Comparison of ENCODE assay signal across 9 cellular contexts in genomic region chr9:20658677-20659473, GRCh38. TPM values are rescaled to one million over a fixed set of nuclear protein-coding genes. Genes with fewer than 3 reads are reported as not detected.
DNase-seq lines count a peak whose midpoint lies in the region; ATAC-seq and TF ChIP-seq lines count a peak whose summit lies in the region.
"Had no signal": no experiment of that assay in that cellular context is flagged by ENCODE, and none has a peak within 500 bp of the region (broad histone marks: within the 10 kb centered on the region; RNA-seq: fewer than 3 reads in every experiment).

No MANE protein-coding gene starts in this region.

- H3K9ac ChIP-seq in duodenal mucosa (ENCODE audit: low read depth in 1 of 2, low read length in 2 of 2): peak overlapping the region in 1 of 2 donors; percentile 32

- no peak for TF ChIP-seq POLR2A in NB4 (IDR thresholded peaks at IDR 0.05; ENCODE audit: extremely low read depth, insufficient read length)

- H3K4me3 ChIP-seq in NB4 (ENCODE audit: low read depth, low read length) (peak overlapping the region; percentile 66), duodenal mucosa (ENCODE audit: low read depth in 1 of 2, low read length in 2 of 2) (peak overlapping the region; percentile 57 to 74), OCI-LY7 (ENCODE audit: low read depth, low read length, poor library complexity, severe bottlenecking) (no peak overlapping the region)

- H3K27me3 Mint-ChIP-seq in Calu3 (ENCODE audit: unreplicated experiment): no peaks in the 10 kb centered on the region
- H3K27me3 Mint-ChIP-seq in natural killer cell (ENCODE audit: low read depth in 2 of 2): peaks cover 0 to 3% of the 10 kb centered on the region in 2 donors

- TF ChIP-seq CTCF in Calu3 (IDR thresholded peaks at IDR 0.05; ENCODE audit: unreplicated experiment): no peak
- TF ChIP-seq CTCF in NB4 (IDR thresholded peaks at IDR 0.05; ENCODE audit: low read depth, low read length): no peak
- no peak for TF ChIP-seq CTCF in natural killer cell (IDR thresholded peaks at IDR 0.05)
- TF ChIP-seq CTCF in OCI-LY7 (conservative IDR thresholded peaks at IDR 0.05; ENCODE audit: low read length): no peak

- no peaks in the 10 kb centered on the region for H3K27me3 ChIP-seq in duodenal mucosa (ENCODE audit: control insufficient read depth in 1 of 2, insufficient read depth in 2 of 2, low read length in 2 of 2)

- no peak overlapping the region for H2AFZ ChIP-seq in OCI-LY7 (ENCODE audit: low read length)

- H3K9me3 ChIP-seq in duodenal mucosa (ENCODE audit: control insufficient read depth in 1 of 2, low read length in 2 of 2): no peaks in the 10 kb centered on the region
- no peaks in the 10 kb centered on the region for H3K9me3 ChIP-seq in OCI-LY7 (ENCODE audit: low read length)

- H3K27ac Mint-ChIP-seq in Calu3 (ENCODE audit: unreplicated experiment) (peak overlapping the region; percentile 46), natural killer cell (no peak overlapping the region)
- H3K27ac Mint-ChIP-seq: IgD-negative memory B cell had no signal

- H3K36me3 Mint-ChIP-seq in Calu3 (ENCODE audit: insufficient read depth, unreplicated experiment) (no peaks in the 10 kb centered on the region), natural killer cell (no peaks in the 10 kb centered on the region)
- H3K36me3 Mint-ChIP-seq: IgD-negative memory B cell had no signal

- POLR2A ChIA-PET in OCI-LY7 (lab: Charles Lee): interaction anchor here (0.9 kb wide), 1 partner anchor 15 kb away, joined by 3 read pairs; no protein-coding TSS in a partner anchor

- CTCF ChIA-PET in Calu3 (lab: Charles Lee) (interaction anchor here (0.7 kb wide), 1 partner anchor 18 kb away, joined by 3 read pairs; no protein-coding TSS in a partner anchor), OCI-LY7 (lab: Charles Lee; ENCODE audit: unreplicated experiment) (no interaction called here)

- intact Hi-C loops in Calu3 (cut with micrococcal nuclease; ENCODE audit: unreplicated experiment): no loop called here
- intact Hi-C loops in natural killer cell (cut with micrococcal nuclease): no loop called here
- intact Hi-C loops in OCI-LY7 (cut with micrococcal nuclease; ENCODE audit: unreplicated experiment): no loop called here

- H3K4me1 ChIP-seq in duodenal mucosa (ENCODE audit: control insufficient read depth in 1 of 2, insufficient read depth in 2 of 2, low read length in 2 of 2): peaks cover 0 to 8% of the 10 kb centered on the region in 2 donors
- no peaks in the 10 kb centered on the region for H3K4me1 ChIP-seq in OCI-LY7 (ENCODE audit: insufficient read depth, low read length, poor library complexity, severe bottlenecking)

- BruUV-seq in Calu3 (replicated peaks; lab: Mats Ljungman, UMichigan) (TSS peak; percentile 66), OCI-LY7 (replicated peaks; lab: Mats Ljungman, UMichigan) (no TSS peak)

- H3K36me3 ChIP-seq in duodenal mucosa (ENCODE audit: control insufficient read depth in 1 of 2, insufficient read depth in 2 of 2, low read length in 2 of 2): no peaks in the 10 kb centered on the region
- no peaks in the 10 kb centered on the region for H3K36me3 ChIP-seq in OCI-LY7 (ENCODE audit: insufficient read depth, low read length)

- ATAC-seq in natural killer cell (no peak), HG03571 (IDR thresholded peaks at IDR 0.05; ENCODE audit: unreplicated experiment) (no peak)

- H3K4me2 ChIP-seq in OCI-LY7 (ENCODE audit: low read length): no peak overlapping the region

- DNase-seq in Calu3 (peak; percentile 6), NB4 (ENCODE audit: low read depth) (peak; percentile 63), natural killer cell (no peak), AG08395 (ENCODE audit: low spot score) (no peak), OCI-LY7 (ENCODE audit: low spot score) (no peak), 8988T (no peak)

- no peaks in the 10 kb centered on the region for H3K79me2 ChIP-seq in OCI-LY7 (ENCODE audit: insufficient read depth, low read depth, low read length)

- no peaks in the 10 kb centered on the region for H3K9me3 Mint-ChIP-seq in Calu3 (ENCODE audit: low read depth, unreplicated experiment)
- H3K9me3 Mint-ChIP-seq in natural killer cell: no peaks in the 10 kb centered on the region
- H3K9me3 Mint-ChIP-seq: IgD-negative memory B cell had no signal

- H4K20me1 ChIP-seq in OCI-LY7 (ENCODE audit: insufficient read depth, low read length): no peaks in the 10 kb centered on the region

- H3K4me1 Mint-ChIP-seq in Calu3 (ENCODE audit: low read depth, unreplicated experiment) (no peaks in the 10 kb centered on the region), natural killer cell (no peaks in the 10 kb centered on the region)

- H3K9me2 ChIP-seq in OCI-LY7 (ENCODE audit: insufficient read depth, low read length): no peaks in the 10 kb centered on the region

- no peak overlapping the region for H3K4me3 Mint-ChIP-seq in Calu3 (ENCODE audit: low read depth, unreplicated experiment)
- H3K4me3 Mint-ChIP-seq in natural killer cell: peak overlapping the region; percentile 77

- H3K27ac ChIP-seq in duodenal mucosa (ENCODE audit: low read depth, low read length): no peak overlapping the region
- no peak overlapping the region for H3K27ac ChIP-seq in OCI-LY7 (ENCODE audit: low read depth, low read length, poor library complexity, severe bottlenecking)

RNA-seq across cellular contexts. Expression of gene FOCAD, which starts 25.2 kb away (rescaled TPM):
- total RNA-seq in Calu3 (2022) (22.5 and 23.8 TPM in 2 replicates), natural killer cell (10 to 100 TPM; 15.1 to 27.6 (median 18.8) TPM), OCI-LY7 (2022) (16.6 and 18.5 TPM in 2 replicates)
- total RNA-seq in OCI-LY7 (2014; rRNA removed; shearing (Covaris generic)): 12.4 and 13.8 TPM in 2 replicates

RNA-seq across cellular contexts. Expression of gene MLLT3, which starts 36.6 kb away (rescaled TPM):
- total RNA-seq in Calu3 (2022) (22.9 and 23.1 TPM in 2 replicates), natural killer cell (10 to 100 TPM; 24.3 to 26.6 (median 25.2) TPM), OCI-LY7 (2022) (9.9 and 10.0 TPM in 2 replicates)
- 7.1 and 7.8 TPM in 2 replicates for total RNA-seq in OCI-LY7 (2014; rRNA removed; shearing (Covaris generic))

Comparison
In these comparisons a context has a peak if more than half of its experiments do, and no peak if none do; other contexts are left out.
1. DNase-seq: peak in Calu3 (single experiment) and NB4 (single experiment); none in natural killer cell (single experiment), AG08395 (single experiment), OCI-LY7 (single experiment) and 8988T (single experiment).